Comparison of ENCODE assay signal across 17 cellular contexts in the genomic region with DNA sequence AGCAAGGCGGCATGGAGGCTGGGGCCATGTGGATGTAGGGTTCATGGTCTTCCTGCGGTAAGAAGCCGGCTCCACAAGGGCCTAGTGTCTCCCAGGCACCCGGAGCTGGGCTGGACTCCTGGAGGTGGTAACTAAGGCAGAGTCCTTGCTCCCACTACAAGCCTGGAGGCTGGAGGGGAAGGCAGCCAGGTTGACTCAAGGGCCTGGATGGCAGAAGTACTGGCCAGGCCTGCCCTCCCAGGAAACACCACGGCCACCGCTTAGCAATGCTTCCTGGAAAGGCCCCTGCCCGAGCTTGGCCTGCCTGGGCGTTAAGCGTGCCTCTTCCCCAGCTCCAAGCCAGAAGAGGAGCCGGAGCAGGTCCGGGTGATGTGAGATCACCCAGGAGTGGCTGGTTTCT.
A peak's percentile ranks its signal among the peaks of the same experiment; 100 is the strongest.
DNase-seq lines count a peak whose midpoint lies in the region; TF ChIP-seq lines count a peak whose summit lies in the region.
"Had no signal": no experiment of that assay in that cellular context is flagged by ENCODE, and none has a peak within 500 bp of the region (broad histone marks: within the 10 kb centered on the region; RNA-seq: fewer than 3 reads in every experiment).

No MANE protein-coding gene starts in this region.

- no peak for TF ChIP-seq EP300 in transverse colon (IDR thresholded peaks at IDR 0.05; ENCODE audit: low read depth)

- in situ Hi-C loops in ACHN (cut with HindIII; ENCODE audit: low pct_ligation_motif_present, low pct_unique_long_range_greater_than_20kb, low sequenced_read_pairs) (no loop called here), transverse colon (cut with MboI; ENCODE audit: low pct_ligation_motif_present in 1 of 4, low pct_unique_long_range_greater_than_20kb in 1 of 4, low sequenced_read_pairs in 3 of 4) (no loop called here)

- H3K4me1 ChIP-seq in BLaER1 (peaks cover 35% of the 10 kb centered on the region), MM.1S (ENCODE audit: low read length) (peaks cover 72% of the 10 kb centered on the region), endodermal cell (ENCODE audit: control insufficient read depth, insufficient read depth, low read length) (no peaks in the 10 kb centered on the region), transverse colon (peaks cover 0 to 14% (median 8%) of the 10 kb centered on the region in 4 donors)

- no peaks in the 10 kb centered on the region for H3K36me3 ChIP-seq in BLaER1
- no peaks in the 10 kb centered on the region for H3K36me3 ChIP-seq in MM.1S (replicated peaks; ENCODE audit: insufficient read depth, low read length)
- no peaks in the 10 kb centered on the region for H3K36me3 ChIP-seq in endodermal cell (ENCODE audit: control insufficient read depth, insufficient read depth, low read length)
- no peaks in the 10 kb centered on the region for H3K36me3 ChIP-seq in transverse colon

- intact Hi-C loops in transverse colon (cut with DNase I; ENCODE audit: low total_unique reads): no loop called here
- intact Hi-C loops in MCF 10A (cut with micrococcal nuclease): no loop called here

- TF ChIP-seq CTCF in MM.1S (IDR thresholded peaks at IDR 0.05; ENCODE audit: low read length) (no peak), endodermal cell (conservative IDR thresholded peaks at IDR 0.05) (no peak), transverse colon (IDR thresholded peaks at IDR 0.05) (no peak), MCF 10A (IDR thresholded peaks at IDR 0.05; ENCODE audit: unreplicated experiment) (no peak)

- 88 to 89% methylated on average over 8 to 11 of the region's 11 CpGs for WGBS in endodermal cell (ENCODE audit: insufficient coverage in 1 of 2, insufficient read length in 1 of 2), 2 experiments
- WGBS in transverse colon (ENCODE audit: low coverage in 1 of 2), 2 donors: 86% methylated on average over 10 of the region's 11 CpGs; no CpG with 5 or more reads in 1 of the 2 donors

- H3K9me2 ChIP-seq in MM.1S (replicated peaks; ENCODE audit: insufficient read depth, low read length): no peaks in the 10 kb centered on the region

- H3K9me3 Mint-ChIP-seq in endodermal cell: no peaks in the 10 kb centered on the region
- H3K9me3 Mint-ChIP-seq in MCF 10A (ENCODE audit: unreplicated experiment): no peaks in the 10 kb centered on the region
- H3K9me3 Mint-ChIP-seq: CD4-positive, CD25-positive, alpha-beta regulatory T cell had no signal

- H2AFZ ChIP-seq in MM.1S (ENCODE audit: low read length): no peak overlapping the region
- H2AFZ ChIP-seq: PC-9 had no signal

- H3K9me3 ChIP-seq in BLaER1: no peaks in the 10 kb centered on the region
- H3K9me3 ChIP-seq in MM.1S (replicated peaks; ENCODE audit: insufficient read depth, low read length): no peaks in the 10 kb centered on the region
- no peaks in the 10 kb centered on the region for H3K9me3 ChIP-seq in endodermal cell (ENCODE audit: control insufficient read depth, low read length)
- H3K9me3 ChIP-seq in transverse colon: no peaks in the 10 kb centered on the region

- H3K9ac ChIP-seq in BLaER1 (no peak overlapping the region), MM.1S (ENCODE audit: low read length) (peak overlapping the region; percentile 23; the same call in 1 of the 2 replicates), endodermal cell (ENCODE audit: extremely low read depth, low read length, poor library complexity, severe bottlenecking) (no peak overlapping the region)

- no peaks in the 10 kb centered on the region for H3K27me3 ChIP-seq in BLaER1
- H3K27me3 ChIP-seq in MM.1S (replicated peaks; ENCODE audit: insufficient read depth, low read length): no peaks in the 10 kb centered on the region
- H3K27me3 ChIP-seq in endodermal cell (ENCODE audit: control insufficient read depth, insufficient read depth, low read length, poor library complexity, severe bottlenecking): no peaks in the 10 kb centered on the region
- no peaks in the 10 kb centered on the region for H3K27me3 ChIP-seq in transverse colon

- no peak overlapping the region for H3K4me3 ChIP-seq in BLaER1
- H3K4me3 ChIP-seq in MM.1S (ENCODE audit: low read length): no peak overlapping the region
- no peak overlapping the region for H3K4me3 ChIP-seq in endodermal cell (ENCODE audit: low read length)
- H3K4me3 ChIP-seq in transverse colon: no peak overlapping the region
- H3K4me3 ChIP-seq: PC-9, SK-N-MC had no signal

- H3K36me3 Mint-ChIP-seq in endodermal cell (ENCODE audit: low read depth) (no peaks in the 10 kb centered on the region), MCF 10A (ENCODE audit: insufficient read depth, unreplicated experiment) (no peaks in the 10 kb centered on the region)
- H3K36me3 Mint-ChIP-seq: CD4-positive, CD25-positive, alpha-beta regulatory T cell had no signal

- peaks cover 43% of the 10 kb centered on the region for H3F3A ChIP-seq in MM.1S (ENCODE audit: insufficient read depth, low read length)

- DNase-seq in MM.1S (no peak), endodermal cell (peak; percentile 40), midbrain (lab: John Stamatoyannopoulos, UW) (peak; percentile 24), germinal center (ENCODE audit: low spot score) (no peak), ACHN (no peak), transverse colon (no peak), MCF 10A (ENCODE audit: unreplicated experiment) (no peak)
- DNase-seq: H7; NCI-H1436 treated with DMSO at 0.1 percent for 48 hours; NCI-H2081 treated with DMSO at 0.1 percent for 48 hours; NCI-H226; NCI-H526; NK-92 treated with Interleukin-12 subunit alpha and Interleukin-12 subunit beta, amount 100 ng/mL, for 24 hours; PC-9 had no signal

- H3K4me2 ChIP-seq in BLaER1 (peak overlapping the region; percentile 54; the same call in 1 of the 2 replicates), MM.1S (ENCODE audit: low read depth, low read length) (no peak overlapping the region)
- H3K4me2 ChIP-seq: PC-9 had no signal

- H3K4me3 Mint-ChIP-seq in endodermal cell (no peak overlapping the region), MCF 10A (ENCODE audit: unreplicated experiment) (no peak overlapping the region)
- H3K4me3 Mint-ChIP-seq: CD4-positive, CD25-positive, alpha-beta regulatory T cell had no signal

- H3K27ac ChIP-seq in BLaER1: peak overlapping the region; percentile 28; the same call in 1 of the 2 replicates
- H3K27ac ChIP-seq in MM.1S (ENCODE audit: low read length): peak overlapping the region; percentile 100
- no peak overlapping the region for H3K27ac ChIP-seq in endodermal cell (ENCODE audit: low read depth, low read length)
- H3K27ac ChIP-seq in transverse colon: no peak overlapping the region
- H3K27ac ChIP-seq: PC-9, SK-N-MC had no signal

- BruUV-seq in MCF 10A (replicated peaks; lab: Mats Ljungman, UMichigan): no TSS peak

- H3K27ac Mint-ChIP-seq in endodermal cell: no peak overlapping the region
- no peak overlapping the region for H3K27ac Mint-ChIP-seq in MCF 10A (ENCODE audit: low read depth, unreplicated experiment)
- H3K27ac Mint-ChIP-seq: CD4-positive, CD25-positive, alpha-beta regulatory T cell had no signal

- H3K4me1 Mint-ChIP-seq in endodermal cell: no peaks in the 10 kb centered on the region
- no peaks in the 10 kb centered on the region for H3K4me1 Mint-ChIP-seq in MCF 10A (ENCODE audit: insufficient read depth, unreplicated experiment)

- CTCF ChIA-PET in MCF 10A (lab: Yijun Ruan, JAX): no interaction called here

- TF ChIP-seq POLR2A in transverse colon (IDR thresholded peaks at IDR 0.05): no peak

- H4K20me1 ChIP-seq in BLaER1 (no peaks in the 10 kb centered on the region), MM.1S (ENCODE audit: insufficient read depth, low read length) (no peaks in the 10 kb centered on the region)

- POLR2A ChIA-PET in MCF 10A (lab: Yijun Ruan, JAX): no interaction called here

- H3K79me2 ChIP-seq in MM.1S (ENCODE audit: low read length): no peaks in the 10 kb centered on the region

- H3K27me3 Mint-ChIP-seq in endodermal cell (ENCODE audit: insufficient read depth): no peaks in the 10 kb centered on the region
- no peaks in the 10 kb centered on the region for H3K27me3 Mint-ChIP-seq in MCF 10A (ENCODE audit: insufficient read depth, unreplicated experiment)

Comparison
In these comparisons a context has a peak if more than half of its experiments do, and no peak if none do; other contexts are left out.
1. H3K27ac ChIP-seq: peak in BLaER1 (single experiment) and MM.1S (single experiment); none in endodermal cell (single experiment) and transverse colon (0 of 4).
2. DNase-seq: peak in endodermal cell (single experiment) and midbrain (single experiment); none in MM.1S (single experiment), germinal center (single experiment), ACHN (single experiment), transverse colon (single experiment) and MCF 10A (single experiment).